ENCODE assay signal across 12 cellular contexts in the genomic region with DNA sequence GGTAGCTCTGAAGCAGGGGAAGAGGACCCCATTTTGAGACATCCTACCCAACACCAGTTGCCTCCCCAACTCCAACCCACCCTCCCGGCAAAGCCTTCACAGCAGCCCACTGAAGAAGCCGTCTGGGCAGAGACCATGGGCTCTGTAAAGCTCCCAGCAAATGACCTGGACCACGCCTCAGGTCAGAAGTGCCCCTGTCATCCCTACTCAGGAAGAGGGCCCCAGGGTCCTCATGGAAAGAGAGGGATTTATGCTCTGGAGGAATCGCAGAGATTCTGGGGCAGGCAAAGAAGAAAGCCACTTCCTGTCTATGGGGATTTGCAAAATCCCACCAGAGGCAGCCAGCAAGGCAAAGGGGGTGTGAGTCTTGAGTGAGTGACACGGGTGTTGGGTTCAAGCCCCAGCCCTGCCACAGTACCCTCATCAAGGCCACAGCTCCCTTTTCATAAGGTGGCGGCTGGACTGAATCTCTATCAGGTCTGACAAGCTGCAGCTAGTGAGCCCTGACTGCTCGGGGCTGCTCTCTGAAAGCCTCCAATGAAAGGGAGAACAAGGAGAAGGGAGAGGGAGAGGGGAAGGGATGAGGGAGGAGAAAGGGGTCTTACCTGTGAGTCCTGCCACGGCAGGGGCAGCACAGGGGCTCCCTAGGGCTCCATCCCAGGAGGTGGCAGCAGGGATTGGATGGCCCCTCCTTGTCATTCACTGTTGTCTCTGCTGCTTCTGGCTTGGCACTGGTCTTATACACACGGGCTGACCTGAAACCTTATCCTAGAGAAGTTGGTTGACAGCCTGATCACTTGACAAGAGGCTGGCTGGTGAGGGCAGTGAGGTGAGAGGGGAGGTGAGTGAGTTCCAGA. TPM values are rescaled to one million over a fixed set of nuclear protein-coding genes. Genes with fewer than 3 reads are reported as not detected.
DNase-seq lines count a peak whose midpoint lies in the region; ATAC-seq, FAIRE-seq and TF ChIP-seq lines count a peak whose summit lies in the region.
"Had no signal": no experiment of that assay in that cellular context is flagged by ENCODE, and none has a peak within 500 bp of the region (broad histone marks: within the 10 kb centered on the region; RNA-seq: fewer than 3 reads in every experiment).

A gene with protein sequence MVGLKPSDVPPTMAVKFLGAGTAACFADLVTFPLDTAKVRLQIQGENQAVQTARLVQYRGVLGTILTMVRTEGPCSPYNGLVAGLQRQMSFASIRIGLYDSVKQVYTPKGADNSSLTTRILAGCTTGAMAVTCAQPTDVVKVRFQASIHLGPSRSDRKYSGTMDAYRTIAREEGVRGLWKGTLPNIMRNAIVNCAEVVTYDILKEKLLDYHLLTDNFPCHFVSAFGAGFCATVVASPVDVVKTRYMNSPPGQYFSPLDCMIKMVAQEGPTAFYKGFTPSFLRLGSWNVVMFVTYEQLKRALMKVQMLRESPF (minus strand): TSS at position 713 of the 857 bp plus-strand sequence. CDS start 2,043 bp downstream, outside the sequence.

- no peaks in the 10 kb centered on the region for H3K36me3 ChIP-seq in HepG2 (replicated peaks in 1 of 2; ENCODE audit: control insufficient read depth in 1 of 2, insufficient read depth in 2 of 2, low read length in 2 of 2)
- no peaks in the 10 kb centered on the region for H3K36me3 ChIP-seq in right lobe of liver
- 0 out of 2 replicates have a peak, but pooled peaks cover 3% of the 10 kb centered on the region for H3K36me3 ChIP-seq in iPS-20b (ENCODE audit: insufficient read depth, low read depth, low read length)
- H3K36me3 ChIP-seq in testis (ENCODE audit: low read depth, missing control alignments), result no peaks in the 10 kb centered on the region

- H2AFZ ChIP-seq in HepG2 (ENCODE audit: low read length), result no peak within 1 kb of the TSS

- ATAC-seq in HepG2 (peak; percentile 33; the same call in 2 of the 3 replicates), right lobe of liver (no peak)

- H3K4me2 ChIP-seq in HepG2 (ENCODE audit: low read depth, low read length), result no peak within 1 kb of the TSS
- H3K4me2 ChIP-seq: SK-N-SH had no signal

- TF ChIP-seq EP300 in HepG2 (IDR thresholded peaks at IDR 0.05; ENCODE audit: low read depth in 2 of 2, low read length in 2 of 2) (no peak), HepG2 (CRISPR knock-in tag; IDR thresholded peaks at IDR 0.05; ENCODE audit: borderline replicate concordance) (no peak)

- H3K27me3 ChIP-seq in HepG2 (ENCODE audit: control insufficient read depth in 1 of 2, insufficient read depth in 2 of 2, low read length in 2 of 2), result no peaks in the 10 kb centered on the region
- H3K27me3 ChIP-seq in right lobe of liver, result no peaks in the 10 kb centered on the region
- no peaks in the 10 kb centered on the region for H3K27me3 ChIP-seq in iPS-20b (ENCODE audit: insufficient read depth, low read length)
- no peaks in the 10 kb centered on the region for H3K27me3 ChIP-seq in testis

- in situ Hi-C loops in HepG2 (cut with HindIII; ENCODE audit: extremely low pct_ligation_motif_present, low pct_unique_long_range_greater_than_20kb), result no loop called here

- no peaks in the 10 kb centered on the region for H4K20me1 ChIP-seq in HepG2 (ENCODE audit: insufficient read depth, low read length)

- FAIRE-seq in HepG2 (lab: Jason Lieb, UNC), result no peak

- no TSS peak for BruUV-seq in HepG2 (replicated peaks; lab: Mats Ljungman, UMichigan)

- TF ChIP-seq POLR2A in HepG2 (IDR thresholded peaks at IDR 0.05; ENCODE audit: insufficient read depth in 1 of 2, low read depth in 2 of 2, low read length in 2 of 2) (no peak), right lobe of liver (IDR thresholded peaks at IDR 0.05) (no peak), testis (IDR thresholded peaks at IDR 0.05) (no peak)

- no peak for DNase-seq in HepG2 (ENCODE audit: low spot score)
- no peak for DNase-seq in right lobe of liver
- DNase-seq in activated CD8-positive, alpha-beta memory T cell treated with anti-CD3 and anti-CD28 coated beads, Interleukin-2, amount 50 U/mL, for 48 hours, result peak; percentile 54
- DNase-seq in NCI-H345 treated with DMSO at 0.1 percent for 48 hours (lab: John Stamatoyannopoulos, UW; ENCODE audit: unreplicated experiment), result no peak
- DNase-seq in NCI-H1436 (lab: John Stamatoyannopoulos, UW), result no peak
- DNase-seq in testis, result no peak
- DNase-seq in amygdala (lab: John Stamatoyannopoulos, UW), result no peak
- DNase-seq: aorta, midbrain, NCI-H1105, SK-N-SH had no signal

- 69% methylated on average over 5 of the region's 9 CpGs for WGBS in HepG2 (ENCODE audit: low lambda C conversion rate)
- WGBS in right lobe of liver (ENCODE audit: insufficient coverage, low coverage, low lambda C conversion rate, missing lambda C conversion rate), result 46% methylated on average over 2 of the region's 9 CpGs
- WGBS in testis, 2 donors, result 72 to 84% methylated on average over 9 of the region's 9 CpGs

- CTCF ChIA-PET in HepG2 (lab: Yijun Ruan, JAX; ENCODE audit: low intra/inter-chr PET ratio, low total read pairs), result no interaction called here

- H3K4me3 ChIP-seq in HepG2 (replicated peaks in 1 of 3; ENCODE audit: insufficient read depth in 1 of 3, low read depth in 2 of 3, low read length in 3 of 3) (no peak within 1 kb of the TSS), right lobe of liver (no peak within 1 kb of the TSS), iPS-20b (ENCODE audit: low read length) (no peak within 1 kb of the TSS), testis (no peak within 1 kb of the TSS)

- no peak for TF ChIP-seq RAD21 in HepG2 (CRISPR knock-in tag; IDR thresholded peaks at IDR 0.05)

- H3K27ac ChIP-seq in HepG2 (ENCODE audit: extremely low read length, insufficient read depth, low read length), result no peak within 1 kb of the TSS
- H3K27ac ChIP-seq in right lobe of liver, result no peak within 1 kb of the TSS
- no peak within 1 kb of the TSS for H3K27ac ChIP-seq in iPS-20b (ENCODE audit: low read length)
- H3K27ac ChIP-seq in testis, result no peak within 1 kb of the TSS

- no peaks in the 10 kb centered on the region for H3K79me2 ChIP-seq in HepG2 (ENCODE audit: insufficient read depth, low read length)

- POLR2A ChIA-PET in HepG2 (lab: Yijun Ruan, JAX), result no interaction called here

- H3K4me1 ChIP-seq in HepG2 (ENCODE audit: insufficient read depth, low read length), result peaks cover 33% of the 10 kb centered on the region
- peaks cover 0 to 4% (median 0%) of the 10 kb centered on the region in 4 donors for H3K4me1 ChIP-seq in right lobe of liver
- H3K4me1 ChIP-seq in iPS-20b (ENCODE audit: insufficient read depth, low read length), result no peaks in the 10 kb centered on the region
- no peaks in the 10 kb centered on the region for H3K4me1 ChIP-seq in testis

- H3K9me3 ChIP-seq in HepG2 (ENCODE audit: low read length) (no peaks in the 10 kb centered on the region), right lobe of liver (no peaks in the 10 kb centered on the region), iPS-20b (ENCODE audit: insufficient read depth, low read depth, low read length) (no peaks in the 10 kb centered on the region), testis (no peaks in the 10 kb centered on the region)
- H3K9me3 ChIP-seq: SK-N-SH had no signal

- intact Hi-C loops in HepG2 (cut with micrococcal nuclease; ENCODE audit: unreplicated experiment), result no loop called here
- intact Hi-C loops in right lobe of liver (cut with DNase I), result no loop called here
- intact Hi-C loops in testis (cut with DNase I; ENCODE audit: low total_unique reads), result no loop called here

- no peak for TF ChIP-seq CTCF in HepG2 (CRISPR knock-in tag; IDR thresholded peaks at IDR 0.05)
- TF ChIP-seq CTCF in right lobe of liver (IDR thresholded peaks at IDR 0.05), result no peak
- no peak for TF ChIP-seq CTCF in testis (IDR thresholded peaks at IDR 0.05)

- no peak within 1 kb of the TSS for H3K9ac ChIP-seq in HepG2 (ENCODE audit: insufficient read depth, low read depth, low read length)
- H3K9ac ChIP-seq in iPS-20b (ENCODE audit: low read depth, low read length), result peak within 1 kb of the TSS; percentile 15; the same call in 1 of the 2 replicates
- H3K9ac ChIP-seq: SK-N-SH had no signal

TF ChIP-seq in HepG2, 621 proteins besides CTCF, POLR2A, EP300 and RAD21:
- TF ChIP-seq ZKSCAN5 (CRISPR knock-in tag; IDR thresholded peaks at IDR 0.05) (peak; percentile 67; the same call in 1 of the 2 replicates), MZF1 (CRISPR knock-in tag; IDR thresholded peaks at IDR 0.05; ENCODE audit: borderline replicate concordance) (no peak)

RNA-seq across cellular contexts. Expression of the gene that starts here (rescaled TPM):
- total RNA-seq in HepG2 (2016; rRNA removed; fragmentation: Illumina TruSeq; extraction: Trizol) (0.22 TPM in 1 of 2 replicates, not detected in the other), right lobe of liver (1 to 10 TPM in 2 of 6 experiments, under 1 TPM in 4; 0.20 to 1.5 (median 0.42) TPM), testis (1 to 10 TPM; 9.7 to 10.0 TPM)
- not detected in 2 replicates for total RNA-seq in HepG2 (2016; cell fraction: cytosol; rRNA removed; fragmentation: Illumina TruSeq; extraction: Trizol; ENCODE audit: low read depth)
- total RNA-seq in HepG2 (2016; cell fraction: insoluble cytoplasmic fraction; rRNA removed; fragmentation: Illumina TruSeq; extraction: Trizol), result not detected in 2 replicates
- total RNA-seq in HepG2 (2016; cell fraction: membrane; rRNA removed; fragmentation: Illumina TruSeq; extraction: Trizol), result not detected in 2 replicates
- total RNA-seq in HepG2 (2016; cell fraction: nucleus; rRNA removed; fragmentation: Illumina TruSeq; extraction: Trizol), result 0.16 TPM in 1 of 2 replicates, not detected in the other
- polyA plus RNA-seq in HepG2 (2011; rRNA removed) (0.10 and 0.37 TPM in 2 replicates), testis (ENCODE audit: insufficient read depth, low read depth, low replicate concordance) (5.8 TPM)
- polyA plus RNA-seq in HepG2 (2011; cell fraction: cytosol; rRNA removed), result 0.05 and 0.14 TPM in 2 replicates
- 0.64 and 0.83 TPM in 2 replicates for polyA plus RNA-seq in HepG2 (2011; cell fraction: nucleus; rRNA removed)
- polyA plus RNA-seq in HepG2 (2012), result 0.17 and 0.28 TPM in 2 replicates
- 0.03 and 0.07 TPM in 2 replicates for polyA plus RNA-seq in HepG2 (2016; cell fraction: cytosol; fragmentation: Illumina TruSeq; extraction: Trizol; ENCODE audit: low read depth)
- not detected in 2 replicates for polyA plus RNA-seq in HepG2 (2016; cell fraction: insoluble cytoplasmic fraction; fragmentation: Illumina TruSeq; extraction: Trizol; ENCODE audit: low read depth)
- 0.06 and 0.13 TPM in 2 replicates for polyA plus RNA-seq in HepG2 (2016; cell fraction: membrane; fragmentation: Illumina TruSeq; extraction: Trizol; ENCODE audit: low read depth)
- polyA plus RNA-seq in HepG2 (2016; cell fraction: nucleus; fragmentation: Illumina TruSeq; extraction: Trizol; ENCODE audit: insufficient read depth, low read depth), result 1.4 and 1.8 TPM in 2 replicates
- polyA minus RNA-seq in HepG2 (2011; rRNA and poly(A)+ RNA removed; ENCODE audit: low replicate concordance), result 0.52 and 4.4 TPM in 2 replicates
- polyA minus RNA-seq in HepG2 (2011; cell fraction: cytosol; rRNA and poly(A)+ RNA removed), result not detected in 2 replicates
- 0.37 and 0.39 TPM in 2 replicates for polyA minus RNA-seq in HepG2 (2011; cell fraction: nucleus; rRNA and poly(A)+ RNA removed)
